ENCODE assay signal across 7 cellular contexts in the genomic region with DNA sequence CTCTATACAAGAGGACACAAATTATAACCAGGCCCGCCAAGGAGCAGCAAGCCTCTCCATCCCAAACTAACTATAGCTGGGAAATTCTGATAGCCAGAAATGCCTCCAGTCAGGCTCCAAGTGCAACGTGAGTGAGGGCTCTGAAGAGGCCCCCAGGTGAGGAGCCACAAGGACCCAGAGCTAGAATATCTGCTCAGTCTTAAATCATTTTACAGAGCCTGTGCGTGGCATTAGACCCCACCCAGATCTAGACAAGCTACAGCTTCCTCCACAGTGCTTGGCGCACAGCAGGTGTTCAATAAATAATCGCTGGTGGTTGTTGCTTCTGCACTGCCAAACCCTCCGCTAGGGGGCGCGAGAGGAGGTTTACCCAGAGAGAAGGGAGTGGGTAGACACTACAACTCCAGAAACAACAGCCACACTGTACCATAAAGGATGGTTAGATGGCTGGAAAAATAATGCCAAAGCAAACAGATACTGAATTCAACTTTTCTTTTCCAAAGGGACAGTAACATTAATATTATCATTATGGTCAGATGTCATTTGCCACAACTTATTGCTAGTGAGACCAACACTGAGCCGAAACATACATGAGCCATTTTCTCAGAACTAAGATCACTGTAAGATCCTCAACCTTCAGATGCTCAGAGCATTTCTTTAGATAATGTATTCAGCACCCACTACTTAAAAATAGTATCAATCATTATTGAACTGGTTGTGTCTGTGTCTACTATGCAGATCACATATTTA. TPM values are rescaled to one million over a fixed set of nuclear protein-coding genes. Genes with fewer than 3 reads are reported as not detected.
DNase-seq lines count a peak whose midpoint lies in the region; ATAC-seq lines count a peak whose summit lies in the region.

No MANE protein-coding gene starts in this region.

- H3K36me3 ChIP-seq in HUES48 (ENCODE audit: control insufficient read depth, insufficient read depth, low read length): no peaks in the 10 kb centered on the region

- ATAC-seq in GM19463 (IDR thresholded peaks at IDR 0.05; ENCODE audit: unreplicated experiment) (peak; percentile 65), GM19455 (IDR thresholded peaks at IDR 0.05; ENCODE audit: unreplicated experiment) (no peak)
- no peak for ATAC-seq in stimulated activated naive CD8-positive, alpha-beta T cell treated with anti-CD3 and anti-CD28 coated beads, Interleukin-15, Interleukin-2, amounts not matched to agents 100 U/mL and 50 U/mL, for 24 hours

- H3K27ac ChIP-seq in HUES48 (ENCODE audit: low read depth, low read length): no peak overlapping the region

- H3K9ac ChIP-seq in HUES48 (ENCODE audit: low read depth, low read length): no peak overlapping the region

- no peaks in the 10 kb centered on the region for H3K9me3 ChIP-seq in HUES48 (ENCODE audit: control insufficient read depth, insufficient read depth, low read length)

- H3K27me3 ChIP-seq in HUES48 (ENCODE audit: control insufficient read depth, insufficient read depth, low read length): peaks cover 97% of the 10 kb centered on the region

- peaks cover 42% of the 10 kb centered on the region for H3K4me1 ChIP-seq in HUES48 (ENCODE audit: control insufficient read depth, insufficient read depth, low read length)

- H3K4me3 ChIP-seq in HUES48 (ENCODE audit: low read depth, low read length): peak overlapping the region; percentile 19; the same call in 1 of the 2 replicates

- peak; percentile 42 for DNase-seq in EH (ENCODE audit: low read depth)
- DNase-seq in SK-N-DZ (ENCODE audit: low spot score): peak; percentile 18
- peak; percentile 38 for DNase-seq in glomerular visceral epithelial cell (ENCODE audit: extremely low spot score)
- peak; percentile 70 for DNase-seq in stimulated activated naive CD8-positive, alpha-beta T cell treated with anti-CD3 and anti-CD28 coated beads, Interleukin-15, Interleukin-2, amounts not matched to agents 100 U/mL and 50 U/mL, for 24 hours

RNA-seq across cellular contexts. Expression of a gene that starts 44.5 kb away (rescaled TPM):
- not detected in 2 replicates for polyA plus RNA-seq in SK-N-DZ (2014; cell fraction: cytosol; rRNA removed)
- not detected in 2 replicates for polyA plus RNA-seq in SK-N-DZ (2014; cell fraction: nucleus; rRNA removed)

RNA-seq across cellular contexts. Expression of a gene that starts 47.3 kb away (rescaled TPM):
- not detected in 2 replicates for polyA plus RNA-seq in SK-N-DZ (2014; cell fraction: cytosol; rRNA removed)
- 0.02 TPM in 1 of 2 replicates, not detected in the other for polyA plus RNA-seq in SK-N-DZ (2014; cell fraction: nucleus; rRNA removed)

Comparison
In these comparisons a context has a peak if more than half of its experiments do, and no peak if none do; other contexts are left out.
1. DNase-seq: peak in every context shown above with its lines; median percentile 70 in stimulated activated naive CD8-positive, alpha-beta T cell treated with anti-CD3 and anti-CD28 coated beads, Interleukin-15, Interleukin-2, amounts not matched to agents 100 U/mL and 50 U/mL, for 24 hours; 42 in EH; 38 in glomerular visceral epithelial cell; 18 in SK-N-DZ.